In the genomic region with DNA sequence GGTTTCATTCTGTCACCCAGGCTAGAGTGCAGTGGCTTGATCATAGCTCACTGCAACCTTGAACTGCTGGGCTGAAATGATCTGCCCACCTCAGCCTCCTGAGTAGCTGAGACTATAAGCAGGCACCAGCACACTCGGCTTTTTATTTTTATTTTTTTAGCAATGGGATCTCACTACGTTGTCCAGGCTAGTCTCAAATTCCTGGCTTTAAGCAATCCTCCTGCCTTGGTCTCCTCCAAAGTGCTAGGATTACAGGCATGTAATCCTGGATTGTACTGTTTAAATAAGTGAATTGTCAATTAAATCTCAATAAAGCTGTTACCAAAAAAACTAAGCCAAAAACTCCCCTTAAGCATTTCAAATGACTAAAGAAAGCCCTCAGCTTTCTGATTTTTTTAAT, we compare ENCODE assay signal across 25 cellular contexts.
"Had no signal": no experiment of that assay in that cellular context is flagged by ENCODE, and none has a peak within 500 bp of the region (broad histone marks: within the 10 kb centered on the region; RNA-seq: fewer than 3 reads in every experiment).

No MANE protein-coding gene starts in this region.

- FAIRE-seq: frontal cortex had no signal

- H3K36me3 ChIP-seq: ovary, sigmoid colon, tibial nerve, vagina had no signal

- H3K4me3 ChIP-seq: dorsolateral prefrontal cortex, lung, ovary, psoas muscle, sigmoid colon, testis, tibial nerve, vagina had no signal

- H3K9me3 ChIP-seq: ovary, psoas muscle, sigmoid colon, testis, tibial nerve, vagina had no signal

- DNase-seq: dorsolateral prefrontal cortex; effector CD4-positive, alpha-beta T cell; hypothalamus; immature natural killer cell; islet precursor cell; kidney glomerular epithelial cell; left colon; left ventricle myocardium superior; natural killer cell; occipital lobe; ovary; posterior cingulate gyrus; psoas muscle; right cardiac atrium; sigmoid colon; stimulated activated CD4-positive, alpha-beta T cell treated with anti-CD3 and anti-CD28 coated beads, Interleukin-2, amount 100 ng/mL, for 24 hours; stimulated activated CD4-positive, alpha-beta T cell treated with anti-CD3 and anti-CD28 coated beads, Interleukin-4, amount 100 ng/mL, for 24 hours; stimulated activated naive CD4-positive, alpha-beta T cell treated with Interleukin-2 at 50 U/mL for 16 hours; substantia nigra; testis had no signal

- H3K27ac ChIP-seq: dorsolateral prefrontal cortex, ovary, testis, tibial nerve, vagina had no signal

- H3K27me3 ChIP-seq: dorsolateral prefrontal cortex, ovary, sigmoid colon, testis, tibial nerve, vagina had no signal

- ATAC-seq: left colon; left ventricle myocardium superior; natural killer cell; right cardiac atrium; stimulated activated effector memory CD8-positive, alpha-beta T cell treated with anti-CD3 and anti-CD28 coated beads, Interleukin-12 subunit alpha, Interleukin-12 subunit beta, amount 100 ng/mL, for 72 hours had no signal
